In genomic region chr6:69843189-69843588, GRCh38 we compare ENCODE assay signal across 19 cellular contexts. TPM values are rescaled to one million over a fixed set of nuclear protein-coding genes. Genes with fewer than 3 reads are reported as not detected.
DNase-seq lines count a peak whose midpoint lies in the region; ATAC-seq and TF ChIP-seq lines count a peak whose summit lies in the region.
"Had no signal": no experiment of that assay in that cellular context is flagged by ENCODE, and none has a peak within 500 bp of the region (broad histone marks: within the 10 kb centered on the region; RNA-seq: fewer than 3 reads in every experiment).

No MANE protein-coding gene starts in this region.

- H3K4me3 ChIP-seq in SK-N-MC (no peak overlapping the region), heart right ventricle (no peak overlapping the region)
- H3K4me3 ChIP-seq: A549, GM23338 had no signal

- no peak overlapping the region for H3K4me3 Mint-ChIP-seq in stimulated activated naive CD8-positive, alpha-beta T cell treated with anti-CD3 and anti-CD28 coated beads, Interleukin-15, Interleukin-2, amounts not matched to agents 100 ng/mL and 50 ng/mL, for 24 hours
- no peak overlapping the region for H3K4me3 Mint-ChIP-seq in stimulated activated naive CD8-positive, alpha-beta T cell treated with anti-CD3 and anti-CD28 coated beads, Interleukin-15, amount 100 ng/mL, for 72 hours
- peak overlapping the region in 1 of 8 donors; percentile 0 for H3K4me3 Mint-ChIP-seq in naive B cell
- H3K4me3 Mint-ChIP-seq: CD4-positive, alpha-beta T cell; GM23338; HFFc6; IgD-negative memory B cell had no signal

- no peak for DNase-seq in stimulated activated naive CD8-positive, alpha-beta T cell treated with anti-CD3 and anti-CD28 coated beads, Interleukin-15, amount 100 ng/mL, for 72 hours
- DNase-seq in SK-N-MC (ENCODE audit: low read depth, low spot score) (no peak), naive B cell (no peak), heart right ventricle (no peak), NCI-H1092 treated with DMSO at 0.1 percent for 48 hours (lab: John Stamatoyannopoulos, UW) (no peak), foreskin keratinocyte (no peak)
- DNase-seq: AML-193; Caco-2; CD4-positive, alpha-beta T cell; HCEC 1CT; HFFc6; KBM-7 had no signal

- H3K4me1 Mint-ChIP-seq in stimulated activated naive CD8-positive, alpha-beta T cell treated with anti-CD3 and anti-CD28 coated beads, Interleukin-15, Interleukin-2, amounts not matched to agents 100 ng/mL and 50 ng/mL, for 24 hours (ENCODE audit: low read depth): no peaks in the 10 kb centered on the region
- H3K4me1 Mint-ChIP-seq in stimulated activated naive CD8-positive, alpha-beta T cell treated with anti-CD3 and anti-CD28 coated beads, Interleukin-15, amount 100 ng/mL, for 72 hours: no peaks in the 10 kb centered on the region
- peaks cover 13 to 36% (median 23%) of the 10 kb centered on the region in 3 donors for H3K4me1 Mint-ChIP-seq in naive B cell
- H3K4me1 Mint-ChIP-seq: GM23338 had no signal

- H3K27me3 ChIP-seq in heart right ventricle: peaks cover 0 to 35% (median 0%) of the 10 kb centered on the region in 7 donors
- H3K27me3 ChIP-seq in foreskin keratinocyte: peaks cover 26% of the 10 kb centered on the region

- peaks cover 36% of the 10 kb centered on the region for H3K27me3 Mint-ChIP-seq in stimulated activated naive CD8-positive, alpha-beta T cell treated with anti-CD3 and anti-CD28 coated beads, Interleukin-15, Interleukin-2, amounts not matched to agents 100 ng/mL and 50 ng/mL, for 24 hours
- peaks cover 25% of the 10 kb centered on the region for H3K27me3 Mint-ChIP-seq in stimulated activated naive CD8-positive, alpha-beta T cell treated with anti-CD3 and anti-CD28 coated beads, Interleukin-15, amount 100 ng/mL, for 72 hours
- H3K27me3 Mint-ChIP-seq in naive B cell: no peaks in the 10 kb centered on the region
- H3K27me3 Mint-ChIP-seq: IgD-negative memory B cell had no signal

- H3K27ac ChIP-seq in SK-N-MC: 0 out of 2 replicates have a peak overlapping the region, but pooled peaks have one; percentile 29
- H3K27ac ChIP-seq in heart right ventricle: no peak overlapping the region
- H3K27ac ChIP-seq in foreskin keratinocyte: no peak overlapping the region
- H3K27ac ChIP-seq: 22Rv1, A549, C4-2B had no signal

- H3K4me1 ChIP-seq in heart right ventricle (peaks cover 0 to 7% (median 0%) of the 10 kb centered on the region in 9 donors), foreskin keratinocyte (no peaks in the 10 kb centered on the region)
- H3K4me1 ChIP-seq: A549, Caco-2 had no signal

- 78% methylated on average over 1 of the region's 1 CpG for WGBS in heart right ventricle, 2 donors

- H3K9ac ChIP-seq in SK-N-MC (ENCODE audit: insufficient read length): no peak overlapping the region

- H3K27ac Mint-ChIP-seq in stimulated activated naive CD8-positive, alpha-beta T cell treated with anti-CD3 and anti-CD28 coated beads, Interleukin-15, Interleukin-2, amounts not matched to agents 100 ng/mL and 50 ng/mL, for 24 hours: peak overlapping the region; percentile 2
- no peak overlapping the region for H3K27ac Mint-ChIP-seq in stimulated activated naive CD8-positive, alpha-beta T cell treated with anti-CD3 and anti-CD28 coated beads, Interleukin-15, amount 100 ng/mL, for 72 hours
- H3K27ac Mint-ChIP-seq in naive B cell: peak overlapping the region in 4 of 6 donors; percentile 0 to 63 (median 44)
- H3K27ac Mint-ChIP-seq: CD4-positive, alpha-beta T cell; GM23338; HFFc6 had no signal

- TF ChIP-seq CTCF in heart right ventricle (IDR thresholded peaks at IDR 0.05) (no peak), foreskin keratinocyte (conservative IDR thresholded peaks at IDR 0.05) (no peak)

- no peaks in the 10 kb centered on the region for H3K36me3 Mint-ChIP-seq in stimulated activated naive CD8-positive, alpha-beta T cell treated with anti-CD3 and anti-CD28 coated beads, Interleukin-15, Interleukin-2, amounts not matched to agents 100 ng/mL and 50 ng/mL, for 24 hours (ENCODE audit: low read depth)
- H3K36me3 Mint-ChIP-seq in naive B cell: peaks cover 0 to 4% of the 10 kb centered on the region in 2 donors
- H3K36me3 Mint-ChIP-seq: IgD-negative memory B cell had no signal

- H3K36me3 ChIP-seq in SK-N-MC (ENCODE audit: insufficient read depth, low read length) (no peaks in the 10 kb centered on the region), heart right ventricle (no peaks in the 10 kb centered on the region)

- ATAC-seq in stimulated activated naive CD8-positive, alpha-beta T cell treated with anti-CD3 and anti-CD28 coated beads, Interleukin-15, amount 100 ng/mL, for 72 hours: no peak
- ATAC-seq in naive B cell (ENCODE audit: low read depth in 2 of 2) (no peak), heart right ventricle (no peak), foreskin keratinocyte (no peak)
- ATAC-seq: A549, GM23338, HepG2 had no signal

- H3K9me3 Mint-ChIP-seq in stimulated activated naive CD8-positive, alpha-beta T cell treated with anti-CD3 and anti-CD28 coated beads, Interleukin-15, Interleukin-2, amounts not matched to agents 100 ng/mL and 50 ng/mL, for 24 hours: no peaks in the 10 kb centered on the region
- no peaks in the 10 kb centered on the region for H3K9me3 Mint-ChIP-seq in stimulated activated naive CD8-positive, alpha-beta T cell treated with anti-CD3 and anti-CD28 coated beads, Interleukin-15, amount 100 ng/mL, for 72 hours
- H3K9me3 Mint-ChIP-seq in naive B cell: no peaks in the 10 kb centered on the region
- H3K9me3 Mint-ChIP-seq: CD4-positive, alpha-beta T cell; GM23338; HFFc6; IgD-negative memory B cell had no signal

- intact Hi-C loops in heart right ventricle (cut with DNase I): no loop called here

- no peaks in the 10 kb centered on the region for H3K9me3 ChIP-seq in SK-N-MC (ENCODE audit: low read depth, low read length)
- H3K9me3 ChIP-seq in heart right ventricle: no peaks in the 10 kb centered on the region
- H3K9me3 ChIP-seq: A549, Caco-2 had no signal

RNA-seq across cellular contexts. Expression of gene COL19A1, which starts 23.2 kb away (rescaled TPM):
- 10 to 100 TPM; 14.1 to 47.3 (median 31.9) TPM for polyA plus RNA-seq in naive B cell (ENCODE audit: low read depth in 6 of 6)
- 1 to 10 TPM in 9 of 10 donors, under 1 TPM in 1; 0.97 to 2.8 (median 2.0) TPM for total RNA-seq in heart right ventricle
- polyA plus RNA-seq in heart right ventricle: under 1 TPM; 0.26 to 0.59 TPM
- total RNA-seq in foreskin keratinocyte: not detected in 2 replicates
- not detected in 2 replicates for polyA plus RNA-seq in foreskin keratinocyte
- total RNA-seq: Caco-2; CD4-positive, alpha-beta T cell; GM23338; HepG2; HFFc6 had no signal
- polyA plus RNA-seq: A549, GM23338, HepG2 had no signal

RNA-seq across cellular contexts. Expression of gene LMBRD1, which starts 46.4 kb away (rescaled TPM):
- polyA plus RNA-seq in naive B cell (ENCODE audit: low read depth in 6 of 6) (100 to 1,000 TPM in 1 of 6 donors, 10 to 100 TPM in 5; 72.2 to 116 (median 84.1) TPM), heart right ventricle (10 to 100 TPM; 35.6 to 36.2 TPM), foreskin keratinocyte (13.0 and 13.6 TPM in 2 replicates)
- total RNA-seq in heart right ventricle (10 to 100 TPM; 36.8 to 63.8 (median 48.0) TPM), foreskin keratinocyte (18.1 and 21.2 TPM in 2 replicates)

Comparison
In these comparisons a context has a peak if more than half of its experiments do, and no peak if none do; other contexts are left out.
1. H3K27ac Mint-ChIP-seq: peak in stimulated activated naive CD8-positive, alpha-beta T cell treated with anti-CD3 and anti-CD28 coated beads, Interleukin-15, Interleukin-2, amounts not matched to agents 100 ng/mL and 50 ng/mL, for 24 hours (single experiment) and naive B cell (4 of 6); none in stimulated activated naive CD8-positive, alpha-beta T cell treated with anti-CD3 and anti-CD28 coated beads, Interleukin-15, amount 100 ng/mL, for 72 hours (0 of 2).
2. RNA of gene COL19A1, which starts 23.2 kb away (polyA plus RNA-seq): 14.1 to 47.3 TPM in naive B cell; 0.26 to 0.59 TPM in heart right ventricle and not detected in foreskin keratinocyte; every median in the first group is over 4 times any median in the second.